In the genomic region with DNA sequence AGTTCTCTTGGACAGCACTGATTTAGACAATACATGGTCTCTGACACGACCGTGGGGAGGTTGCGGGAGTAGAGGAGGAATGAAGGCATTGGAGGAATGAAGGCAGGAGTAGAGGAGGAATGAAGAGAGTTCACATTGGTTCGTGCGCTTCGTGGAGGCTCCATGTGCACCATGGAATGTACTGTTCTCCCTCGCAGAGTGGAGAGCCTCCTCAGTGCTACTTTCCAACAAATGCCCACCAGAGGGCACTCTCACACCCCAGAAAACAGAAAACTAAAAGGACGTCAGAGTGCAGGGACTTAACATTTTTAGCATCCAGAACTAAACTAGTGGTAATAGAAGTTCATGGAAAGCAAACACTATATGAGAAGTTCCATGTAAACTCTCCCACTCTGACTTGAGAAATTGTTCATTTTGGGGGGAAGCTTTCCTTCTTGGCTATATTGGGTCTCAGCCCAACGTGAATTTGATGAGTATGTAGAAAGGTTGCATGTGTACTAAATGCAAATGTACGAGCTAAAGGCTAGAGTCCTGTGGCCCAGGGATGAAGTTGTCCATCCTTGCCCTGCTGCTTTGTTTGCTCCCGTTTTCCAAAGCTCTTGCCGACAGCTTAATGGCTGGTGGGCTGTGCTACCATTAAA, we compare ENCODE assay signal across 8 cellular contexts.
DNase-seq lines count a peak whose midpoint lies in the region; ATAC-seq and TF ChIP-seq lines count a peak whose summit lies in the region.

No MANE protein-coding gene starts in this region.

- no peak overlapping the region for H2AFZ ChIP-seq in OCI-LY7 (ENCODE audit: low read length)

- H3K36me3 ChIP-seq in Caco-2 (ENCODE audit: control insufficient read depth, insufficient read depth, low read length) (no peaks in the 10 kb centered on the region), OCI-LY7 (ENCODE audit: insufficient read depth, low read length) (no peaks in the 10 kb centered on the region), brain microvascular endothelial cell (replicated peaks) (no peaks in the 10 kb centered on the region), kidney epithelial cell (ENCODE audit: control insufficient read depth, insufficient read depth, low read length) (no peaks in the 10 kb centered on the region)

- peaks cover 6% of the 10 kb centered on the region for H3K36me3 Mint-ChIP-seq in Caco-2 (ENCODE audit: insufficient read depth, unreplicated experiment)

- in situ Hi-C loops in brain microvascular endothelial cell (cut with HindIII; ENCODE audit: low pct_ligation_motif_present, low sequenced_read_pairs), result no loop called here

- no peak overlapping the region for H3K27ac Mint-ChIP-seq in Caco-2 (ENCODE audit: unreplicated experiment)

- peaks cover 20% of the 10 kb centered on the region for H3K4me1 Mint-ChIP-seq in Caco-2 (ENCODE audit: low read depth, unreplicated experiment)

- intact Hi-C loops in Caco-2 (cut with micrococcal nuclease; ENCODE audit: unreplicated experiment), result loop anchor here (1.0 to 5.0 kb wide), 5 partner anchors 16 to 224 kb away; no protein-coding TSS in a partner anchor
- intact Hi-C loops in OCI-LY7 (cut with micrococcal nuclease; ENCODE audit: unreplicated experiment), result loop anchor here (10.0 kb wide), 1 partner anchor 220 kb away; no protein-coding TSS in a partner anchor

- H3K9me3 ChIP-seq in Caco-2 (no peaks in the 10 kb centered on the region), OCI-LY7 (ENCODE audit: low read length) (no peaks in the 10 kb centered on the region)

- H3K4me1 ChIP-seq in Caco-2 (peaks cover 2% of the 10 kb centered on the region; the same call in 1 of the 2 replicates), OCI-LY7 (ENCODE audit: insufficient read depth, low read length, poor library complexity, severe bottlenecking) (no peaks in the 10 kb centered on the region)

- H3K4me2 ChIP-seq in OCI-LY7 (ENCODE audit: low read length), result no peak overlapping the region

- H3K4me3 ChIP-seq in Caco-2 (ENCODE audit: low read depth, low read length), result no peak overlapping the region
- no peak overlapping the region for H3K4me3 ChIP-seq in OCI-LY7 (ENCODE audit: low read depth, low read length, poor library complexity, severe bottlenecking)
- H3K4me3 ChIP-seq in brain microvascular endothelial cell (ENCODE audit: low read depth, low read length), result no peak overlapping the region
- no peak overlapping the region for H3K4me3 ChIP-seq in kidney epithelial cell (ENCODE audit: low read depth, low read length)

- H3K9me3 Mint-ChIP-seq in Caco-2 (ENCODE audit: unreplicated experiment), result no peaks in the 10 kb centered on the region

- CTCF ChIA-PET in Caco-2 (lab: Charles Lee), result interaction anchor here (1.0 kb wide), 1 partner anchor 15 kb away, joined by 4 read pairs; no protein-coding TSS in a partner anchor
- CTCF ChIA-PET in OCI-LY7 (lab: Charles Lee; ENCODE audit: unreplicated experiment), result no interaction called here

- H3K79me2 ChIP-seq in OCI-LY7 (ENCODE audit: insufficient read depth, low read depth, low read length), result no peaks in the 10 kb centered on the region

- no peaks in the 10 kb centered on the region for H3K9me2 ChIP-seq in OCI-LY7 (ENCODE audit: insufficient read depth, low read length)

- BruUV-seq in Caco-2 (replicated peaks; lab: Mats Ljungman, UMichigan) (no TSS peak), OCI-LY7 (replicated peaks; lab: Mats Ljungman, UMichigan) (no TSS peak)

- peak; percentile 61 to 76 for DNase-seq in Caco-2
- DNase-seq in HT1080 (ENCODE audit: low read depth), result peak; percentile 53
- peak; percentile 42 for DNase-seq in OCI-LY7 (ENCODE audit: low spot score)
- peak; percentile 57 for DNase-seq in brain microvascular endothelial cell
- no peak for DNase-seq in kidney epithelial cell (ENCODE audit: low read depth)
- peak; percentile 19 to 30 for DNase-seq in stimulated activated CD4-positive, alpha-beta T cell treated with anti-CD3 and anti-CD28 coated beads, Interleukin-4, amount 100 ng/mL, for 48 hours (ENCODE audit: low read depth in 2 of 2)
- DNase-seq in activated CD4-positive, CD25-positive, alpha-beta regulatory T cell (lab: John Stamatoyannopoulos, UW), result no peak

- H3K4me3 Mint-ChIP-seq in Caco-2 (ENCODE audit: unreplicated experiment), result no peak overlapping the region

- TF ChIP-seq CTCF in Caco-2 (IDR thresholded peaks at IDR 0.05; ENCODE audit: insufficient read depth in 1 of 2, low read depth in 1 of 2, low read length in 1 of 2, severe bottlenecking in 1 of 2, unreplicated experiment in 1 of 2), result peak; percentile 76 to 80
- TF ChIP-seq CTCF in OCI-LY7 (conservative IDR thresholded peaks at IDR 0.05; ENCODE audit: low read length), result peak; percentile 92
- peak; percentile 81 for TF ChIP-seq CTCF in brain microvascular endothelial cell (IDR thresholded peaks at IDR 0.05; ENCODE audit: low read depth, low read length, missing control alignments)
- TF ChIP-seq CTCF in kidney epithelial cell (IDR thresholded peaks at IDR 0.05; ENCODE audit: insufficient read depth, low read length, poor library complexity, severe bottlenecking), result peak; percentile 68

- ATAC-seq in GM19023 (IDR thresholded peaks at IDR 0.05; ENCODE audit: unreplicated experiment), result peak; percentile 82

- H4K20me1 ChIP-seq in OCI-LY7 (ENCODE audit: insufficient read depth, low read length), result no peaks in the 10 kb centered on the region

- peaks cover 3% of the 10 kb centered on the region for H3K27me3 Mint-ChIP-seq in Caco-2 (ENCODE audit: insufficient read depth, unreplicated experiment)

- H3K27me3 ChIP-seq in Caco-2 (replicated peaks; ENCODE audit: control insufficient read depth, insufficient read depth, low read length) (no peaks in the 10 kb centered on the region), brain microvascular endothelial cell (replicated peaks) (no peaks in the 10 kb centered on the region), kidney epithelial cell (ENCODE audit: control insufficient read depth, insufficient read depth, low read length) (no peaks in the 10 kb centered on the region)

- H3K27ac ChIP-seq in OCI-LY7 (ENCODE audit: low read depth, low read length, poor library complexity, severe bottlenecking) (no peak overlapping the region), brain microvascular endothelial cell (no peak overlapping the region)

- POLR2A ChIA-PET in Caco-2 (lab: Charles Lee) (no interaction called here), OCI-LY7 (lab: Charles Lee) (interaction anchor here (0.7 kb wide), 1 partner anchor 51 kb away, joined by 3 read pairs; no protein-coding TSS in a partner anchor)

Comparison
In these comparisons a context has a peak if more than half of its experiments do, and no peak if none do; other contexts are left out.
1. DNase-seq: peak in Caco-2 (2 of 2), HT1080 (single experiment), OCI-LY7 (single experiment), brain microvascular endothelial cell (single experiment) and stimulated activated CD4-positive, alpha-beta T cell treated with anti-CD3 and anti-CD28 coated beads, Interleukin-4, amount 100 ng/mL, for 48 hours (2 of 2); none in kidney epithelial cell (single experiment) and activated CD4-positive, CD25-positive, alpha-beta regulatory T cell (0 of 4).
2. Peak in every context shown above with its lines, with median percentiles within 50 percentile points of each other: CTCF ChIP-seq.